Comparison of ENCODE assay signal across 8 cellular contexts in the genomic region with DNA sequence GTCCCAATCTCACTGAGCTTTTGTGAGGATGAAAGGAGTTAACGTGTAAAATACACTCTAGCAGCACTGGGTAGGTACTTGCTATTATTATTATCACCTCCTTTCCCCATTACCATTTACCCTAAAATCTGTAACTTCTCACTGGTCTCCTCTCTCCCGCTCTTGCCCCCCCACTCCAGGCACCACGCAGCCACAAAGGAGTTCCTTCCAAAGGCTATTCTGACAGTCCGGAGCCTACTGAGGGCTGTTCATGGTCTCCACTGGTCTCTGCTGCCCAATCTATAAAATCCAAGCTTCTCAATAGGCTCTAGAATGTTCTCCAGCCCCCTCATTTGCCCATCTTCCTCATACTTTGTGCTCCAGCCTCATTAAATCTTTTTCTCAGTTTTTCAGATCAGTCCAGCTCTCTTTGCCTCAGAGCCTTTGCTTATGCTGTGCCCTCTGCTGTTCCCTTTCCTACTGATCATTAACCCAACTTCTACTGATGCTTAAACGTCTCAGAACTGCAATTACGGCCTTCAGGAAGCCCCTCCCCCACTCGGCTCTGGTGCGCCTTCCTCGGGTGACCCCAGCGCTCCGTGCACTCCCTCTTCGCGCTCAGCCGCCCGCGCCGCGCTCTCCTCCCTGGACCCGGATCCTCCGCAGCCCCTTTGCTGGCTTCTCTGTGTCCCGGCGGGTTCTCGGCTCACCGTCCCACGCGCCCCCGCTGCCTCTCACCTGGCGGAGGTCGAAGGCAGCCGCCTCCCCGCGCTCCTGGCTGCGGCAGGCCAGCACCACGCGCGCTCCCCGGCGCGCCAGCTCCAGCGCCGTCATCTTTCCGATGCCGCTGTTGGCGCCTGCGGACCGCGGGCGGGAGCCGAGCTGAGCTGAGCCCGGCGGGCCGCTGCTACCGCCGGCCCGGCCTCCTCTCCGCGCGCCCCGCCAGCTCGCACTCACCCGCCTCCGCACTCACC. TPM values are rescaled to one million over a fixed set of nuclear protein-coding genes. Genes with fewer than 3 reads are reported as not detected.
DNase-seq lines count a peak whose midpoint lies in the region; ATAC-seq, FAIRE-seq and TF ChIP-seq lines count a peak whose summit lies in the region.

No MANE protein-coding gene starts in this region.

- H3K9ac ChIP-seq in astrocyte (ENCODE audit: low read length) (peak overlapping the region; percentile 70), iPS-20b (ENCODE audit: low read depth, low read length) (peak overlapping the region; percentile 91)

- no peak for FAIRE-seq in astrocyte (lab: Jason Lieb, UNC)

- intact Hi-C loops in spleen (cut with DNase I; ENCODE audit: low total_unique reads): loop anchor here (10.0 kb wide), 1 partner anchor 47 kb away; a partner anchor contains a TSS

- H3K4me1 ChIP-seq in astrocyte (ENCODE audit: insufficient read depth, low read length) (peaks cover 17% of the 10 kb centered on the region), iPS-20b (ENCODE audit: insufficient read depth, low read length) (peaks cover 10% of the 10 kb centered on the region; the same call in 1 of the 2 replicates), spleen (peaks cover 26 to 73% (median 58%) of the 10 kb centered on the region in 6 donors)

- H3K4me3 ChIP-seq in astrocyte (ENCODE audit: insufficient read depth, low read depth, low read length): peak overlapping the region; percentile 64
- peak overlapping the region; percentile 77 for H3K4me3 ChIP-seq in iPS-20b (ENCODE audit: low read length)
- peak overlapping the region; percentile 63 to 95 (median 82) for H3K4me3 ChIP-seq in spleen

- ATAC-seq in GM21717 (IDR thresholded peaks at IDR 0.05; ENCODE audit: unreplicated experiment) (peak; percentile 32), SK-N-SH treated with all-trans-retinoic acid at 6 μM for 48 hours (peak; percentile 38), HG03521 (IDR thresholded peaks at IDR 0.05; ENCODE audit: unreplicated experiment) (no peak)

- no peaks in the 10 kb centered on the region for H3K79me2 ChIP-seq in astrocyte (ENCODE audit: insufficient read depth, low read length)

- WGBS in spleen, 5 donors: 3 to 7% (median 5%) methylated on average over 33 to 62 of the region's 62 CpGs

- H3K27ac Mint-ChIP-seq in astrocyte (ENCODE audit: unreplicated experiment): peak overlapping the region; percentile 13

- no peak for TF ChIP-seq CTCF in astrocyte (IDR thresholded peaks at IDR 0.05; ENCODE audit: insufficient read depth, low read depth, low read length)
- TF ChIP-seq CTCF in spleen (IDR thresholded peaks at IDR 0.05 in 8 of 11, conservative IDR thresholded peaks at IDR 0.05 in 3 of 11): no peak

- no peak overlapping the region for H3K27ac ChIP-seq in astrocyte (ENCODE audit: low read depth, low read length)
- no peak overlapping the region for H3K27ac ChIP-seq in iPS-20b (ENCODE audit: low read length)
- peak overlapping the region; percentile 65 to 99 (median 92) for H3K27ac ChIP-seq in spleen

- TF ChIP-seq POLR2A in spleen (IDR thresholded peaks at IDR 0.05): no peak

- H3K36me3 Mint-ChIP-seq in astrocyte (ENCODE audit: low read depth, unreplicated experiment): peaks cover 13% of the 10 kb centered on the region

- H3K27me3 ChIP-seq in astrocyte (ENCODE audit: insufficient read depth, low read length): no peaks in the 10 kb centered on the region
- peaks cover 6% of the 10 kb centered on the region; the same call in 1 of the 2 replicates for H3K27me3 ChIP-seq in iPS-20b (ENCODE audit: insufficient read depth, low read length)
- H3K27me3 ChIP-seq in spleen (replicated peaks in 1 of 7): no peaks in the 10 kb centered on the region

- H3K9me3 ChIP-seq in astrocyte (ENCODE audit: insufficient read depth, low read depth, low read length): no peaks in the 10 kb centered on the region
- no peaks in the 10 kb centered on the region for H3K9me3 ChIP-seq in iPS-20b (ENCODE audit: insufficient read depth, low read depth, low read length)
- H3K9me3 ChIP-seq in spleen: no peaks in the 10 kb centered on the region

- H4K20me1 ChIP-seq in astrocyte (ENCODE audit: insufficient read depth, low read length): peaks cover 32% of the 10 kb centered on the region

- peak overlapping the region; percentile 89 for H3K4me3 Mint-ChIP-seq in astrocyte (ENCODE audit: unreplicated experiment)

- H3K36me3 ChIP-seq in astrocyte (ENCODE audit: insufficient read depth, low read length) (peaks cover 19% of the 10 kb centered on the region), iPS-20b (ENCODE audit: insufficient read depth, low read depth, low read length) (peaks cover 33% of the 10 kb centered on the region), spleen (peaks cover 0 to 30% (median 17%) of the 10 kb centered on the region in 6 donors)

- DNase-seq in DMS53 (lab: John Stamatoyannopoulos, UW) (peak; percentile 81), Kasumi-1 (lab: John Stamatoyannopoulos, UW) (peak; percentile 11 to 40), astrocyte (ENCODE audit: low read depth) (no peak), spleen (no peak)

- H2AFZ ChIP-seq in astrocyte (ENCODE audit: low read depth, low read length): peak overlapping the region; percentile 71

- peaks cover 13% of the 10 kb centered on the region for H3K4me1 Mint-ChIP-seq in astrocyte (ENCODE audit: low read depth, unreplicated experiment)

- peaks cover 1% of the 10 kb centered on the region for H3K27me3 Mint-ChIP-seq in astrocyte (ENCODE audit: low read depth, unreplicated experiment)

- peak overlapping the region; percentile 93 for H3K4me2 ChIP-seq in astrocyte (ENCODE audit: low read length)

- no peaks in the 10 kb centered on the region for H3K9me3 Mint-ChIP-seq in astrocyte (ENCODE audit: unreplicated experiment)

TF ChIP-seq in SK-N-SH treated with all-trans-retinoic acid at 6 μM for 48 hours, 23 proteins besides CTCF, POLR2A, EP300 and RAD21:
- TF ChIP-seq ZFP3 (CRISPR knock-in tag; IDR thresholded peaks at IDR 0.05): peak; percentile 94
- TF ChIP-seq ZC3H10 (CRISPR knock-in tag; IDR thresholded peaks at IDR 0.05): no peak

RNA-seq across cellular contexts. Expression of a gene that starts 0.7 kb away (rescaled TPM):
- total RNA-seq in astrocyte (4.3 and 4.5 TPM in 2 replicates), spleen (10 to 100 TPM; 14.7 to 51.2 (median 21.2) TPM)
- 10 to 100 TPM; 12.2 to 12.6 (median 12.6) TPM for polyA plus RNA-seq in spleen

RNA-seq across cellular contexts. Expression of a gene that starts 4.6 kb away (rescaled TPM):
- 84.4 and 87.3 TPM in 2 replicates for total RNA-seq in astrocyte
- 100 to 1,000 TPM; 133 to 259 (median 202) TPM for total RNA-seq in spleen
- 100 to 1,000 TPM in 1 of 3 donors, 10 to 100 TPM in 2; 80.8 to 119 (median 92.8) TPM for polyA plus RNA-seq in spleen

RNA-seq across cellular contexts. Expression of a gene that starts 47.3 kb away (rescaled TPM):
- total RNA-seq in astrocyte (38.2 and 38.4 TPM in 2 replicates), spleen (10 to 100 TPM; 28.4 to 51.9 (median 38.8) TPM)
- 10 to 100 TPM; 31.2 to 39.7 (median 38.6) TPM for polyA plus RNA-seq in spleen

RNA-seq across cellular contexts. Expression of a gene that starts 49.2 kb away (rescaled TPM):
- total RNA-seq in astrocyte: 41.6 and 46.7 TPM in 2 replicates
- 100 to 1,000 TPM in 2 of 7 donors, 10 to 100 TPM in 5; 65.9 to 118 (median 84.9) TPM for total RNA-seq in spleen
- 10 to 100 TPM; 16.2 to 22.0 (median 20.0) TPM for polyA plus RNA-seq in spleen

RNA-seq across cellular contexts. Expression of a gene that starts 59.6 kb away (rescaled TPM):
- total RNA-seq in astrocyte (51.4 and 53.0 TPM in 2 replicates), spleen (10 to 100 TPM; 11.6 to 23.6 (median 17.5) TPM)
- 1 to 10 TPM; 2.9 to 5.3 (median 3.0) TPM for polyA plus RNA-seq in spleen

Comparison
In these comparisons a context has a peak if more than half of its experiments do, and no peak if none do; other contexts are left out.
1. DNase-seq: peak in DMS53 (single experiment) and Kasumi-1 (2 of 2); none in astrocyte (single experiment) and spleen (single experiment).
2. H3K27ac ChIP-seq: peak in spleen (8 of 8); none in astrocyte (single experiment) and iPS-20b (single experiment).
3. Peak in every context shown above with its lines, with median percentiles within 50 percentile points of each other: H3K4me3 ChIP-seq.